8 cellular contexts compared by ENCODE assay signal in the genomic region with DNA sequence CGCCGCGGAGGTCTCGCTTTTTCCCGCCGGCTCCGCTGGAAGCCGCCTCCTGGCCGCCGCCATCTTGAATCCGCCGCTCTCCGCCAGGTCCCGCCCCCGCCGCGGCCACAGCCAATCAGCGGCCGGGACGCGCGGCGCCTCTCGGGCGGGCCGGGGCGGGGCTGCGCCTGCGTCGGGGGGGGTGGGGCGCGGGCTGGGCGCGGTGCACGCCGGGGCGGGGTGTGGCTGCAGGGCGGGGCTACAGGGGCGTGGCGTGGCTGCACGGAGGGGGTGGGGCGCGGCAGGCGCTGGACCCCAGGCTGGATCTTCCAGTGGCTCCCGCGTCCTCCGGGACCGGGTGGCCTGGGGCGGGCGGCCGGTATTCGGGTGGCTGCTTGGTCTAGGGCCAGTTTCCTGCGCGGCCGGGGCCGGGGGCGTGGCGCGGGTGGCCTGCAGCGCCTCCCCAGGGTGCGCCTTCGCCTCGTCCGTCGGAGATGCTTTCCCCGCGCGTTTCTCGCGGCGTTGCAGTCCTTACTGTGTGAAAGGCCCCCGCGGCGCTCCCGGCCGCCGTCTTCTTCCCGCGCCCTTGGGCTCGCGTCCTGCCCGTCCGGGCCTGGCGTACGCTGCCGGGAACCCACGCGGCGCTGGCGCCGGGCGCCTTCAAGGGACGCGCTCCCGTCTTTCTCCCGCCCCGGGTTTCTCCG. TPM values are rescaled to one million over a fixed set of nuclear protein-coding genes. Genes with fewer than 3 reads are reported as not detected.
DNase-seq lines count a peak whose midpoint lies in the region; TF ChIP-seq lines count a peak whose summit lies in the region.

No MANE protein-coding gene starts in this region.

- peak overlapping the region; percentile 97 for H3K18ac ChIP-seq in neuronal stem cell (ENCODE audit: low read length)

- H3K4me2 ChIP-seq in neuronal stem cell (ENCODE audit: insufficient read depth, low read length, poor library complexity, severe bottlenecking): peak overlapping the region; percentile 87

- peaks cover 11% of the 10 kb centered on the region for H3K79me1 ChIP-seq in neuronal stem cell (ENCODE audit: low read depth, low read length)

- H4K8ac ChIP-seq in neuronal stem cell (ENCODE audit: low read depth, low read length): no peak overlapping the region

- no CpG with 5 or more reads among the region's 98 CpGs for WGBS in neuronal stem cell (ENCODE audit: extremely low coverage in 2 of 2, insufficient read length in 2 of 2, insufficient replicate concordance in 1 of 2), 2 donors

- no peak overlapping the region for H2BK15ac ChIP-seq in neuronal stem cell (ENCODE audit: low read length)

- H2AFZ ChIP-seq in neuronal stem cell (ENCODE audit: low read length): peak overlapping the region; percentile 94

- H3K9ac ChIP-seq in neuronal stem cell (ENCODE audit: low read depth, low read length, poor library complexity): peak overlapping the region; percentile 98

- no peak overlapping the region for H4K91ac ChIP-seq in neuronal stem cell (ENCODE audit: low read depth, low read length, poor library complexity)

- peak; percentile 43; the same call in 1 of the 2 replicates for TF ChIP-seq POLR2A in Raji (IDR thresholded peaks at IDR 0.05; ENCODE audit: insufficient read depth, low read depth, low read length)

- no peak overlapping the region for H3K4ac ChIP-seq in neuronal stem cell (ENCODE audit: low read length)

- peaks cover 15 to 65% of the 10 kb centered on the region in 2 donors for H3K36me3 ChIP-seq in neuronal stem cell (replicated peaks in 1 of 2; ENCODE audit: control insufficient read depth in 2 of 2, insufficient read depth in 2 of 2, low read length in 2 of 2)

- H3K4me3 ChIP-seq in neuronal stem cell (ENCODE audit: low read length in 2 of 2): peak overlapping the region; percentile 95 to 99

- DNase-seq in ELR (ENCODE audit: low read depth) (peak; percentile 81), GOT3 (lab: John Stamatoyannopoulos, UW) (peak; percentile 63), LHCN-M2 (ENCODE audit: low read depth) (peak; percentile 71), activated gamma-delta T cell treated with Interleukin-2 at 50 U/mL for 16 hours (peak; percentile 84), foreskin melanocyte (peak; percentile 52), neuronal stem cell (ENCODE audit: low spot score) (peak; percentile 89), stromal cell of bone marrow (ENCODE audit: low read depth) (peak; percentile 57)

- peak overlapping the region; percentile 96 for H2AK5ac ChIP-seq in neuronal stem cell (ENCODE audit: low read depth, low read length)

- peak overlapping the region; percentile 98 for H3K23ac ChIP-seq in neuronal stem cell (ENCODE audit: low read depth, low read length, poor library complexity)

- H2BK5ac ChIP-seq in neuronal stem cell (ENCODE audit: low read length): peak overlapping the region; percentile 93

- no peaks in the 10 kb centered on the region for H3K9me3 ChIP-seq in neuronal stem cell (replicated peaks in 1 of 2; ENCODE audit: control insufficient read depth in 2 of 2, insufficient read depth in 1 of 2, low read depth in 1 of 2, low read length in 2 of 2)

- H2BK12ac ChIP-seq in neuronal stem cell (ENCODE audit: low read length): no peak overlapping the region

- H3K27ac ChIP-seq in neuronal stem cell (replicated peaks; ENCODE audit: low read length): peak overlapping the region; percentile 97

- no peak overlapping the region for H2BK120ac ChIP-seq in neuronal stem cell (ENCODE audit: low read depth, low read length)

- no peaks in the 10 kb centered on the region for H3K27me3 ChIP-seq in neuronal stem cell (ENCODE audit: control insufficient read depth in 3 of 3, insufficient read depth in 3 of 3, low read depth in 1 of 3, low read length in 3 of 3)

- peak overlapping the region; percentile 82 for H3K14ac ChIP-seq in neuronal stem cell (ENCODE audit: low read length)

- H3K4me1 ChIP-seq in neuronal stem cell (ENCODE audit: control insufficient read depth in 2 of 2, insufficient read depth in 1 of 2, low read depth in 1 of 2, low read length in 2 of 2): peaks cover 12 to 20% of the 10 kb centered on the region in 2 donors

RNA-seq across cellular contexts. Expression of gene PCNT, which starts 0.6 kb away (rescaled TPM):
- total RNA-seq in LHCN-M2 (2014; rRNA removed): 35.8 and 40.8 TPM in 2 replicates
- polyA plus RNA-seq in LHCN-M2 (2012): 10.0 TPM
- 11.1 TPM for polyA plus RNA-seq in neuronal stem cell (2013, experiment 1 of 2)
- 10.6 TPM for polyA plus RNA-seq in neuronal stem cell (2013, experiment 2 of 2)

RNA-seq across cellular contexts. Expression of gene C21orf58, which starts 0.9 kb away (rescaled TPM):
- total RNA-seq in LHCN-M2 (2014; rRNA removed): 17.2 and 19.3 TPM in 2 replicates
- polyA plus RNA-seq in LHCN-M2 (2012): 4.2 TPM
- 29.5 TPM for polyA plus RNA-seq in neuronal stem cell (2013, experiment 1 of 2)
- polyA plus RNA-seq in neuronal stem cell (2013, experiment 2 of 2): 29.2 TPM

RNA-seq across cellular contexts. Expression of gene YBEY, which starts 38.4 kb away (rescaled TPM):
- 18.1 and 25.2 TPM in 2 replicates for total RNA-seq in LHCN-M2 (2014; rRNA removed)
- polyA plus RNA-seq in LHCN-M2 (2012): 25.2 TPM
- polyA plus RNA-seq in neuronal stem cell (2013, experiment 1 of 2): 36.3 TPM
- 33.5 TPM for polyA plus RNA-seq in neuronal stem cell (2013, experiment 2 of 2)

RNA-seq across cellular contexts. Expression of gene MCM3AP, which starts 39.1 kb away (rescaled TPM):
- total RNA-seq in LHCN-M2 (2014; rRNA removed): 79.3 and 81.1 TPM in 2 replicates
- 39.9 TPM for polyA plus RNA-seq in LHCN-M2 (2012)
- 40.7 TPM for polyA plus RNA-seq in neuronal stem cell (2013, experiment 1 of 2)
- 38.0 TPM for polyA plus RNA-seq in neuronal stem cell (2013, experiment 2 of 2)

Comparison
In these comparisons a context has a peak if more than half of its experiments do, and no peak if none do; other contexts are left out.
1. Peak in every context shown above with its lines: DNase-seq, H3K4me3 ChIP-seq and H3K27ac ChIP-seq.